ENCODE assay signal across 32 cellular contexts in genomic region chr12:120462099-120462640, GRCh38.
"Had no signal": no experiment of that assay in that cellular context is flagged by ENCODE, and none has a peak within 500 bp of the region (broad histone marks: within the 10 kb centered on the region; RNA-seq: fewer than 3 reads in every experiment).

No MANE protein-coding gene starts in this region.

- H3K9ac ChIP-seq: neural progenitor cell, parathyroid adenoma had no signal

- DNase-seq: activated CD4-positive, alpha-beta T cell treated with anti-CD3 and anti-CD28 coated beads for 48 hours; activated CD4-positive, alpha-beta T cell treated with anti-CD3 and anti-CD28 coated beads, Interleukin-2, amount 50 U/mL, for 48 hours; activated CD4-positive, CD25-positive, alpha-beta regulatory T cell; activated CD8-positive, alpha-beta memory T cell treated with anti-CD3 and anti-CD28 coated beads for 24 hours; activated naive CD4-positive, alpha-beta T cell; activated T-cell treated with anti-CD3 and anti-CD28 coated beads, Interleukin-2, amount 50 U/mL, for 1 hour; amygdala; endodermal cell; foreskin keratinocyte; heart left ventricle; hypothalamus; immature natural killer cell; kidney; left colon; midbrain; naive thymus-derived CD4-positive, alpha-beta T cell; occipital lobe; psoas muscle; stimulated activated CD4-positive, alpha-beta T cell treated with anti-CD3 and anti-CD28 coated beads, Interleukin-1b, Interleukin-23, amount 100 ng/mL, for 48 hours; stimulated activated CD4-positive, alpha-beta T cell treated with anti-CD3 and anti-CD28 coated beads, Interleukin-4, amount 100 ng/mL, for 4 hours; stimulated activated CD8-positive, alpha-beta memory T cell treated with anti-CD3 and anti-CD28 coated beads, Interleukin-4, amount 100 ng/mL, for 48 hours; T-cell; tibial artery had no signal

- FAIRE-seq: bronchial epithelial cell, kidney had no signal

- H2AFZ ChIP-seq: neural progenitor cell, parathyroid adenoma had no signal

- H3K27ac Mint-ChIP-seq: dendritic cell treated with granulocyte-macrophage colony-stimulating factor and Interleukin-4, amounts not matched to agents 40 ng/mL and 50 ng/mL, for 4 days; endodermal cell; neural progenitor cell; stimulated activated memory B cell treated with anti-CD40 and anti-IgM and Interleukin-4, amounts not matched to agents 10 μg/mL and 1 μg/mL and 100 μg/mL, for 72 hours; T-cell had no signal

- H3K9me3 Mint-ChIP-seq: central memory CD8-positive, alpha-beta T cell; dendritic cell treated with granulocyte-macrophage colony-stimulating factor and Interleukin-4, amounts not matched to agents 40 ng/mL and 50 ng/mL, for 4 days; endodermal cell; immature natural killer cell; naive thymus-derived CD4-positive, alpha-beta T cell; neural progenitor cell; stimulated activated memory B cell treated with anti-CD40 and anti-IgM and Interleukin-4, amounts not matched to agents 10 μg/mL and 1 μg/mL and 100 μg/mL, for 72 hours; T-cell had no signal

- H3K9me3 ChIP-seq: heart left ventricle, psoas muscle, suprapubic skin, tibial artery had no signal

- H3K4me1 ChIP-seq: foreskin keratinocyte, neural progenitor cell, parathyroid adenoma had no signal

- H3K4me2 ChIP-seq: neural progenitor cell, smooth muscle cell had no signal

- H3K27me3 ChIP-seq: foreskin keratinocyte, heart left ventricle, neural progenitor cell, suprapubic skin, tibial artery had no signal

- ATAC-seq: esophagus mucosa; foreskin keratinocyte; heart left ventricle; left colon; naive thymus-derived CD4-positive, alpha-beta T cell; psoas muscle; stimulated activated memory B cell treated with anti-CD40 and anti-IgM and Interleukin-4, amounts not matched to agents 10 μg/mL and 1 μg/mL and 100 μg/mL, for 72 hours; T-cell had no signal

- H3K4me3 ChIP-seq: heart left ventricle, neural progenitor cell, psoas muscle, smooth muscle cell, suprapubic skin, tibial artery had no signal

- H3K27ac ChIP-seq: foreskin keratinocyte, heart left ventricle, neural progenitor cell, parathyroid adenoma, psoas muscle, suprapubic skin, tibial artery had no signal

- H3K4me3 Mint-ChIP-seq: central memory CD8-positive, alpha-beta T cell; dendritic cell treated with granulocyte-macrophage colony-stimulating factor and Interleukin-4, amounts not matched to agents 40 ng/mL and 50 ng/mL, for 4 days; endodermal cell; immature natural killer cell; naive thymus-derived CD4-positive, alpha-beta T cell; neural progenitor cell; stimulated activated memory B cell treated with anti-CD40 and anti-IgM and Interleukin-4, amounts not matched to agents 10 μg/mL and 1 μg/mL and 100 μg/mL, for 72 hours; T-cell had no signal

- H3K27me3 Mint-ChIP-seq: central memory CD8-positive, alpha-beta T cell; dendritic cell treated with granulocyte-macrophage colony-stimulating factor and Interleukin-4, amounts not matched to agents 40 ng/mL and 50 ng/mL, for 4 days; naive thymus-derived CD4-positive, alpha-beta T cell; stimulated activated memory B cell treated with anti-CD40 and anti-IgM and Interleukin-4, amounts not matched to agents 10 μg/mL and 1 μg/mL and 100 μg/mL, for 72 hours; T-cell had no signal
